In the genomic region with DNA sequence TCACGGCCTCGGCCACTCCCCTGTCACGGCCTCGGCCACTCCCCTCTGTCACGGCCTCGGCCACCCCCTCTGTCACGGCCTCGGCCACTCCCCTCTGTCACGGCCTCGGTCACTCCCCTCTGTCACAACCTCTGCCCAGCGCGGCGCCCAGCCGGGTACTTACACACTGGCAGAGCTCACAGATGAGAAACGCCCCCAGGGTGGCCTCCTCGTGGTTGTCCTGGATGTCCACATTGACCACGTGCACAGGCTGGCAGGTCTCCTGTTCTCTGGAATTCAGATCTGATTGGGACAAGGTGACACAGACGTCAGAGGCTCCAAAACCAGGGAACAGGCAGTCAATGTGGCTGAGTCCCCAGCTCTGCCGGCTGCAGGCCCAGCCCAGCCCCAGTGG, we compare ENCODE assay signal across 23 cellular contexts. TPM values are rescaled to one million over a fixed set of nuclear protein-coding genes. Genes with fewer than 3 reads are reported as not detected.
DNase-seq lines count a peak whose midpoint lies in the region; ATAC-seq and TF ChIP-seq lines count a peak whose summit lies in the region.
"Had no signal": no experiment of that assay in that cellular context is flagged by ENCODE, and none has a peak within 500 bp of the region (broad histone marks: within the 10 kb centered on the region; RNA-seq: fewer than 3 reads in every experiment).

No MANE protein-coding gene starts in this region.

- H3K36me3 Mint-ChIP-seq in natural killer cell (no peaks in the 10 kb centered on the region), GM23338 (ENCODE audit: low read depth) (peaks cover 32% of the 10 kb centered on the region)

- H3K9ac ChIP-seq in skeletal muscle tissue (ENCODE audit: low read depth in 1 of 3, low read length in 3 of 3) = peak overlapping the region in 1 of 3 donors; percentile 74

- H3F3A ChIP-seq in GM23338 (replicated peaks; ENCODE audit: low read depth) = peaks cover 20% of the 10 kb centered on the region

- H3K9me3 ChIP-seq in body of pancreas (no peaks in the 10 kb centered on the region), right atrium auricular region (no peaks in the 10 kb centered on the region), skeletal muscle tissue (ENCODE audit: control insufficient read depth in 3 of 3, low read length in 3 of 3) (no peaks in the 10 kb centered on the region)
- H3K9me3 ChIP-seq: gastroesophageal sphincter, upper lobe of left lung had no signal

- H2AFZ ChIP-seq in GM23338 = no peak overlapping the region

- H4K20me1 ChIP-seq in GM23338 (replicated peaks; ENCODE audit: insufficient read depth) = peaks cover 4% of the 10 kb centered on the region; the same call in 1 of the 2 replicates

- H3K27ac ChIP-seq in body of pancreas (no peak overlapping the region), right atrium auricular region (peak overlapping the region; percentile 77 to 85), skeletal muscle tissue (ENCODE audit: low read depth, low read length) (peak overlapping the region; percentile 44), GM23338 (ENCODE audit: low read depth) (no peak overlapping the region)
- H3K27ac ChIP-seq: gastroesophageal sphincter had no signal

- peaks cover 0 to 4% of the 10 kb centered on the region in 2 donors for H3K4me1 Mint-ChIP-seq in natural killer cell
- peaks cover 5% of the 10 kb centered on the region for H3K4me1 Mint-ChIP-seq in GM23338

- no peak overlapping the region for H3K4me2 ChIP-seq in GM23338

- no peaks in the 10 kb centered on the region for H3K27me3 ChIP-seq in body of pancreas
- no peaks in the 10 kb centered on the region for H3K27me3 ChIP-seq in right atrium auricular region
- H3K27me3 ChIP-seq in skeletal muscle tissue (ENCODE audit: control insufficient read depth in 3 of 3, insufficient read depth in 3 of 3, low read length in 3 of 3) = no peaks in the 10 kb centered on the region
- H3K27me3 ChIP-seq in GM23338 (ENCODE audit: insufficient read depth) = no peaks in the 10 kb centered on the region
- H3K27me3 ChIP-seq: gastroesophageal sphincter, upper lobe of left lung had no signal

- H3K4me3 Mint-ChIP-seq in natural killer cell (no peak overlapping the region), GM23338 (no peak overlapping the region)
- H3K4me3 Mint-ChIP-seq: activated CD4-positive, alpha-beta memory T cell treated with anti-CD3 and anti-CD28 coated beads for 36 hours; nephron progenitor cell; stimulated activated naive CD8-positive, alpha-beta T cell treated with anti-CD3 and anti-CD28 coated beads, Interleukin-15, Interleukin-2, amounts not matched to agents 100 ng/mL and 50 ng/mL, for 24 hours had no signal

- no peaks in the 10 kb centered on the region for H3K9me3 Mint-ChIP-seq in natural killer cell
- no peaks in the 10 kb centered on the region; the same call in 2 of the 3 replicates for H3K9me3 Mint-ChIP-seq in GM23338
- H3K9me3 Mint-ChIP-seq: activated CD4-positive, alpha-beta memory T cell treated with anti-CD3 and anti-CD28 coated beads for 36 hours; nephron progenitor cell; stimulated activated naive CD8-positive, alpha-beta T cell treated with anti-CD3 and anti-CD28 coated beads, Interleukin-15, Interleukin-2, amounts not matched to agents 100 ng/mL and 50 ng/mL, for 24 hours had no signal

- H3K4me3 ChIP-seq in LNCaP clone FGC (ENCODE audit: low read depth, low read length) = no peak overlapping the region
- H3K4me3 ChIP-seq in body of pancreas = no peak overlapping the region
- peak overlapping the region; percentile 11 to 34 for H3K4me3 ChIP-seq in right atrium auricular region
- no peak overlapping the region for H3K4me3 ChIP-seq in skeletal muscle tissue (ENCODE audit: low read length in 3 of 3)
- H3K4me3 ChIP-seq in GM23338 = no peak overlapping the region
- H3K4me3 ChIP-seq: gastroesophageal sphincter, upper lobe of left lung had no signal

- DNase-seq in LNCaP clone FGC (ENCODE audit: low read depth) = peak; percentile 4
- DNase-seq in body of pancreas = peak in 3 of 4 donors; percentile 22 to 75 (median 66)
- DNase-seq in right atrium auricular region (ENCODE audit: low spot score) = peak; percentile 90
- DNase-seq in natural killer cell = no peak
- no peak for DNase-seq in GM10266 (ENCODE audit: extremely low spot score)
- DNase-seq in GM23338 (ENCODE audit: low spot score) = no peak
- DNase-seq: activated CD4-positive, alpha-beta memory T cell treated with anti-CD3 and anti-CD28 coated beads for 36 hours; activated CD4-positive, CD25-positive, alpha-beta regulatory T cell; activated T-cell treated with anti-CD3 and anti-CD28 coated beads, Interleukin-2, amount 50 U/mL, for 1 hour; amniotic stem cell; midbrain; MM.1S; NCI-H1436 treated with DMSO at 0.1 percent for 48 hours; NCI-H2171; NCI-H524 treated with DMSO at 0.1 percent for 48 hours; nephron progenitor cell; SHP77 treated with DMSO at 0.1 percent for 48 hours; stimulated activated CD4-positive, alpha-beta T cell treated with anti-CD3 and anti-CD28 coated beads, Interleukin-4, amount 100 ng/mL, for 1 hour had no signal

- H3K4me1 ChIP-seq in body of pancreas = peaks cover 12% of the 10 kb centered on the region
- H3K4me1 ChIP-seq in right atrium auricular region = peaks cover 0 to 35% of the 10 kb centered on the region in 2 donors
- peaks cover 7 to 23% (median 19%) of the 10 kb centered on the region in 3 donors for H3K4me1 ChIP-seq in skeletal muscle tissue (ENCODE audit: control insufficient read depth in 3 of 3, insufficient read depth in 3 of 3, low read length in 3 of 3)
- no peaks in the 10 kb centered on the region; the same call in 1 of the 2 replicates for H3K4me1 ChIP-seq in GM23338 (ENCODE audit: insufficient read depth)

- no peaks in the 10 kb centered on the region for H3K79me2 ChIP-seq in GM23338 (replicated peaks; ENCODE audit: insufficient read depth)

- H3K36me3 ChIP-seq in body of pancreas (replicated peaks in 1 of 2; ENCODE audit: insufficient read depth in 1 of 2, low read depth in 2 of 2) = peaks cover 0 to 2% of the 10 kb centered on the region in 2 donors
- H3K36me3 ChIP-seq in right atrium auricular region = peaks cover 12% of the 10 kb centered on the region
- H3K36me3 ChIP-seq in skeletal muscle tissue (ENCODE audit: control insufficient read depth in 3 of 3, insufficient read depth in 3 of 3, low read length in 3 of 3) = peaks cover 9 to 17% (median 16%) of the 10 kb centered on the region in 3 donors
- no peaks in the 10 kb centered on the region for H3K36me3 ChIP-seq in GM23338 (ENCODE audit: insufficient read depth)

- TF ChIP-seq POLR2A in body of pancreas (IDR thresholded peaks at IDR 0.05) = no peak

- no peak for ATAC-seq in body of pancreas
- no peak for ATAC-seq in GM18517 (IDR thresholded peaks at IDR 0.05; ENCODE audit: unreplicated experiment)
- no peak for ATAC-seq in natural killer cell
- no peak for ATAC-seq in GM23338
- ATAC-seq: gastroesophageal sphincter had no signal

- no peaks in the 10 kb centered on the region for H3K9me2 ChIP-seq in GM23338 (ENCODE audit: insufficient read depth)

- TF ChIP-seq CTCF in LNCaP clone FGC (IDR thresholded peaks at IDR 0.05; ENCODE audit: control insufficient read depth, extremely low read depth, insufficient read depth) (no peak), body of pancreas (IDR thresholded peaks at IDR 0.05) (no peak), right atrium auricular region (IDR thresholded peaks at IDR 0.05) (no peak), natural killer cell (IDR thresholded peaks at IDR 0.05) (no peak), GM10266 (IDR thresholded peaks at IDR 0.05; ENCODE audit: control insufficient read depth, insufficient read depth, low read depth, missing control alignments) (no peak), GM23338 (conservative IDR thresholded peaks at IDR 0.05; ENCODE audit: low read depth in 2 of 2) (no peak)

- WGBS in body of pancreas, 2 donors = 71 to 85% methylated on average over 12 to 18 of the region's 19 CpGs

- intact Hi-C loops in body of pancreas (cut with DNase I) = no loop called here
- intact Hi-C loops in natural killer cell (cut with micrococcal nuclease) = no loop called here

- H3K27me3 Mint-ChIP-seq in natural killer cell (ENCODE audit: low read depth in 2 of 2) (no peaks in the 10 kb centered on the region), GM23338 (ENCODE audit: insufficient read depth, low read depth, poor library complexity) (peaks cover 10% of the 10 kb centered on the region)
- H3K27me3 Mint-ChIP-seq: activated CD4-positive, alpha-beta memory T cell treated with anti-CD3 and anti-CD28 coated beads for 36 hours; stimulated activated naive CD8-positive, alpha-beta T cell treated with anti-CD3 and anti-CD28 coated beads, Interleukin-15, Interleukin-2, amounts not matched to agents 100 ng/mL and 50 ng/mL, for 24 hours had no signal

- H3K27ac Mint-ChIP-seq in natural killer cell (no peak overlapping the region), GM23338 (no peak overlapping the region)
- H3K27ac Mint-ChIP-seq: activated CD4-positive, alpha-beta memory T cell treated with anti-CD3 and anti-CD28 coated beads for 36 hours; nephron progenitor cell; stimulated activated naive CD8-positive, alpha-beta T cell treated with anti-CD3 and anti-CD28 coated beads, Interleukin-15, Interleukin-2, amounts not matched to agents 100 ng/mL and 50 ng/mL, for 24 hours had no signal

TF ChIP-seq in GM23338, 12 proteins besides CTCF, POLR2A, EP300 and RAD21 (continues in another document):
- TF ChIP-seq NANOG (IDR thresholded peaks at IDR 0.05; ENCODE audit: borderline replicate concordance) = no peak

RNA-seq across cellular contexts. Expression of gene TMEM240, which starts 3.3 kb away (rescaled TPM):
- total RNA-seq in body of pancreas (1 to 10 TPM; 1.0 to 3.6 TPM), right atrium auricular region (1 to 10 TPM; 1.4 to 2.8 TPM), skeletal muscle tissue (2.1 TPM), natural killer cell (under 1 TPM; 0.35 to 1.00 (median 0.83) TPM)
- 0.74 and 5.1 TPM in 2 replicates for total RNA-seq in GM23338 (2014; rRNA removed; shearing (Covaris generic))
- 1.8 and 1.9 TPM in 2 replicates for polyA plus RNA-seq in GM23338 (2016; fragmentation: Nextera tagmentation; extraction: Ambion mirVana)

RNA-seq across cellular contexts. Expression of gene SSU72, which starts 31.0 kb away (rescaled TPM):
- 100 to 1,000 TPM in 1 of 2 donors, 10 to 100 TPM in 1; 82.1 to 113 TPM for total RNA-seq in body of pancreas
- 100 to 1,000 TPM in 1 of 2 donors, 10 to 100 TPM in 1; 98.3 to 121 TPM for total RNA-seq in right atrium auricular region
- total RNA-seq in skeletal muscle tissue = 40.2 TPM
- total RNA-seq in natural killer cell = 100 to 1,000 TPM in 1 of 3 donors, 10 to 100 TPM in 2; 87.5 to 107 (median 93.9) TPM
- total RNA-seq in GM23338 (2014; rRNA removed; shearing (Covaris generic)) = 148 and 163 TPM in 2 replicates
- polyA plus RNA-seq in GM23338 (2016; fragmentation: Nextera tagmentation; extraction: Ambion mirVana) = 244 and 248 TPM in 2 replicates

RNA-seq across cellular contexts. Expression of gene ATAD3A, which starts 31.7 kb away (rescaled TPM):
- total RNA-seq in body of pancreas (10 to 100 TPM; 15.8 to 20.8 TPM), right atrium auricular region (10 to 100 TPM; 15.6 to 18.6 TPM), skeletal muscle tissue (6.8 TPM), natural killer cell (10 to 100 TPM; 17.3 to 37.3 (median 22.2) TPM)
- total RNA-seq in GM23338 (2014; rRNA removed; shearing (Covaris generic)) = 71.4 and 80.3 TPM in 2 replicates
- polyA plus RNA-seq in GM23338 (2016; fragmentation: Nextera tagmentation; extraction: Ambion mirVana) = 36.5 and 39.3 TPM in 2 replicates

RNA-seq across cellular contexts. Expression of gene FNDC10, which starts 56.2 kb away (rescaled TPM):
- total RNA-seq in body of pancreas (1 to 10 TPM; 1.3 to 2.3 TPM), right atrium auricular region (1 to 10 TPM; 2.5 to 2.7 TPM), skeletal muscle tissue (not detected), natural killer cell (1 to 10 TPM; 2.8 to 3.2 (median 3.0) TPM)
- total RNA-seq in GM23338 (2014; rRNA removed; shearing (Covaris generic)) = 11.1 and 15.1 TPM in 2 replicates
- 7.7 and 8.6 TPM in 2 replicates for polyA plus RNA-seq in GM23338 (2016; fragmentation: Nextera tagmentation; extraction: Ambion mirVana)

Comparison
In these comparisons a context has a peak if more than half of its experiments do, and no peak if none do; other contexts are left out.
1. DNase-seq: peak in LNCaP clone FGC (single experiment), body of pancreas (3 of 4) and right atrium auricular region (single experiment); none in natural killer cell (single experiment), GM10266 (single experiment) and GM23338 (single experiment).
2. H3K4me3 ChIP-seq: peak in right atrium auricular region (2 of 2); none in LNCaP clone FGC (single experiment), body of pancreas (0 of 2), skeletal muscle tissue (0 of 3) and GM23338 (single experiment).
3. H3K27ac ChIP-seq: peak in right atrium auricular region (2 of 2) and skeletal muscle tissue (single experiment); none in body of pancreas (0 of 4) and GM23338 (single experiment).